ENCODE assay signal across 26 cellular contexts in the genomic region with DNA sequence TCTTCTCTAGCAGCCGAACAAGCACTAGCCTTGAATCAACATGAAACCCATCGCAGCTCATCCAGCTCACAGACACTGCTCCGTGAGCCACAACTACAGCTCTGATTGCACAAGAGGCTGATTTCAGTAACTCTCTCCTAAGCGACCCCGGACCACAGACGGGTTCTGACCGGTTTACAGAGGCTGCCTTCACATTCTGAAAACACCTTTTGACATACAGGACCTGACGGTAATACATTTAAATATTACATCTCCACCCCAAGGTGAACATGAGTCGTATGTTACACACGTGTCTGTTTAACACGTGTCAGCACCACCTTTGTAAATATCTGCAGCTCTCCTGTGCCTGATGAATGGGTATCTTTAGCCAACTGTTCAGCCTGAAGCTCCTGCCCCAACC.
DNase-seq lines count a peak whose midpoint lies in the region; TF ChIP-seq lines count a peak whose summit lies in the region.
"Had no signal": no experiment of that assay in that cellular context is flagged by ENCODE, and none has a peak within 500 bp of the region (broad histone marks: within the 10 kb centered on the region; RNA-seq: fewer than 3 reads in every experiment).

No MANE protein-coding gene starts in this region.

- H3K9me3 Mint-ChIP-seq in neural crest cell = no peaks in the 10 kb centered on the region
- H3K9me3 Mint-ChIP-seq: GM23338, IgD-negative memory B cell, T-cell had no signal

- peaks cover 17% of the 10 kb centered on the region for H3K27me3 Mint-ChIP-seq in neural crest cell (ENCODE audit: low read depth)

- no peaks in the 10 kb centered on the region for H3K9me3 ChIP-seq in breast epithelium
- H3K9me3 ChIP-seq: HAP-1, SJCRH30 had no signal

- no peak for TF ChIP-seq POLR2A in NB4 (IDR thresholded peaks at IDR 0.05; ENCODE audit: extremely low read depth, insufficient read length)
- no peak for TF ChIP-seq POLR2A in breast epithelium (IDR thresholded peaks at IDR 0.05)

- peaks cover 17% of the 10 kb centered on the region for H3K4me1 Mint-ChIP-seq in neural crest cell

- peak overlapping the region; percentile 27 to 32 for H3K27ac ChIP-seq in breast epithelium
- H3K27ac ChIP-seq: 22Rv1, PC-9, SJCRH30 had no signal

- intact Hi-C loops in breast epithelium (cut with DNase I; ENCODE audit: low total_unique reads) = loop anchor here (10.0 kb wide), 1 partner anchor 172 kb away; no protein-coding TSS in a partner anchor

- no peak for TF ChIP-seq CTCF in NB4 (IDR thresholded peaks at IDR 0.05; ENCODE audit: low read depth, low read length)
- TF ChIP-seq CTCF in breast epithelium (IDR thresholded peaks at IDR 0.05) = no peak
- TF ChIP-seq CTCF in neural crest cell (conservative IDR thresholded peaks at IDR 0.05) = no peak

- H3K27me3 ChIP-seq in breast epithelium = peaks cover 0 to 7% of the 10 kb centered on the region in 2 donors

- peak; percentile 36 for DNase-seq in NCI-H1092 treated with DMSO at 0.1 percent for 48 hours (lab: John Stamatoyannopoulos, UW)
- DNase-seq in NCI-H1092 (lab: John Stamatoyannopoulos, UW) = no peak
- peak; percentile 37 for DNase-seq in NB4 (ENCODE audit: low read depth)
- DNase-seq in breast epithelium (ENCODE audit: low spot score in 2 of 2) = peak in 1 of 2 donors; percentile 41
- no peak for DNase-seq in neural crest cell (ENCODE audit: low read depth, low spot score)
- no peak for DNase-seq in NCI-H2081 (lab: John Stamatoyannopoulos, UW)
- DNase-seq in dedifferentiated amniotic fluid mesenchymal stem cell (ENCODE audit: extremely low spot score) = no peak
- no peak for DNase-seq in HuH-7 (ENCODE audit: low spot score)
- DNase-seq: DMS153, DND-41, HFFc6, NCI-H1105 treated with DMSO at 0.1 percent for 48 hours, NCI-H146, NCI-H1930, NCI-H2171, NCI-H226, NCI-H510A, NCI-H69, PC-9, SJCRH30, T-cell had no signal

- H3K4me3 Mint-ChIP-seq in neural crest cell = no peak overlapping the region
- H3K4me3 Mint-ChIP-seq: B cell, GM23338, HFFc6, T-cell had no signal

- no peaks in the 10 kb centered on the region for H3K36me3 ChIP-seq in breast epithelium
- H3K36me3 ChIP-seq: HAP-1, SJCRH30 had no signal

- no peaks in the 10 kb centered on the region for H3K36me3 Mint-ChIP-seq in neural crest cell (ENCODE audit: low read depth)
- H3K36me3 Mint-ChIP-seq: T-cell had no signal

- no peaks in the 10 kb centered on the region for H3K4me1 ChIP-seq in breast epithelium
- H3K4me1 ChIP-seq: HAP-1, SJCRH30 had no signal

- H3K27ac Mint-ChIP-seq in neural crest cell (ENCODE audit: unreplicated experiment) = peak overlapping the region; percentile 45
- H3K27ac Mint-ChIP-seq: B cell, GM23338, HFFc6, T-cell had no signal

- H3K4me3 ChIP-seq in NB4 (ENCODE audit: low read depth, low read length) (no peak overlapping the region), breast epithelium (peak overlapping the region in 2 of 3 donors; percentile 1 to 28)
- H3K4me3 ChIP-seq: GM23338, HAP-1, PC-9, SJCRH30 had no signal

Comparison
In these comparisons a context has a peak if more than half of its experiments do, and no peak if none do; other contexts are left out.
1. DNase-seq: peak in NCI-H1092 treated with DMSO at 0.1 percent for 48 hours (single experiment) and NB4 (single experiment); none in NCI-H1092 (single experiment), neural crest cell (single experiment), NCI-H2081 (0 of 2), dedifferentiated amniotic fluid mesenchymal stem cell (single experiment) and HuH-7 (single experiment).